Comparison of ENCODE assay signal across 1 cellular context in the genomic region with DNA sequence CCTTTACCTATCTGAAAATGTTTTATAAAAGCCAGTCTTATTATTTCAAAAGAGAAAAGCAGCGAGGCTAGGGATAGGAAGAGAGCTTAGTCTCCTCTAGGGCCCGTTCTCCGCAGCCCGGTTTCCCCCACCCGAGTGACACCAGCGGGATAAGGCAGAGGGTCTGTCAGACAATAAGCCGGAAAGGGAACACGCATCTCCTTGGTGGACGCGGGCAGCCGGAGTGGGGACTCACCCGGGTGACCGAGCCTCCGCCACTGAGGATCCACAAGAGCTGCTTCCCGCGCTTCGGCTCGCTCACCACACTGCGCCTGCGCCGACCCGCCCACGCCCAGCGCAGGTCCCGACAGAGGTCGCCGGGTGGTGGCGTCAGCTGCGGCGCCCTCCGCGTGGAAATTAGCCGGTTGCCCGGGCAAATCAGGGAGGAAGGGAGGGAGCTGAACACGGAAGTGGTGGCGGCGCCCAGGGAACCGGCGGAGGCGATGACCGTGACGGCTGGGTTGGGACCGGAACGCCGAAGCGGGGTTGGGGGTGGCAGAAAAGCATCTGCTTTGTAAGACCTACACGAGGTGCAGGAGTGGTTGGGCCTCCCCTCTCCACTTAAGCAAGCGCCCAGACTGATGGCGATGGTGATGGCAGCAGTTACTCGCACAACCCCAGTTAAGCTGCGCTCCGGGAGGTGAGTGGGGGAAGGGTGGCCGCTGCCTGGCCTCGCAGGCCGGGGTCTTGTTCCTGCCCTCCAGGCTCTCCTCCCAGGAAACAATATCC.
A peak's percentile ranks its signal among the peaks of the same experiment; 100 is the strongest.
TF ChIP-seq lines count a peak whose summit lies in the region.

A gene with protein sequence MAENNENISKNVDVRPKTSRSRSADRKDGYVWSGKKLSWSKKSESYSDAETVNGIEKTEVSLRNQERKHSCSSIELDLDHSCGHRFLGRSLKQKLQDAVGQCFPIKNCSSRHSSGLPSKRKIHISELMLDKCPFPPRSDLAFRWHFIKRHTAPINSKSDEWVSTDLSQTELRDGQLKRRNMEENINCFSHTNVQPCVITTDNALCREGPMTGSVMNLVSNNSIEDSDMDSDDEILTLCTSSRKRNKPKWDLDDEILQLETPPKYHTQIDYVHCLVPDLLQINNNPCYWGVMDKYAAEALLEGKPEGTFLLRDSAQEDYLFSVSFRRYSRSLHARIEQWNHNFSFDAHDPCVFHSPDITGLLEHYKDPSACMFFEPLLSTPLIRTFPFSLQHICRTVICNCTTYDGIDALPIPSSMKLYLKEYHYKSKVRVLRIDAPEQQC (plus strand): TSS at position 444 of the 768 bp plus-strand sequence. CDS start 15,806 bp downstream, outside the sequence.
A gene with protein sequence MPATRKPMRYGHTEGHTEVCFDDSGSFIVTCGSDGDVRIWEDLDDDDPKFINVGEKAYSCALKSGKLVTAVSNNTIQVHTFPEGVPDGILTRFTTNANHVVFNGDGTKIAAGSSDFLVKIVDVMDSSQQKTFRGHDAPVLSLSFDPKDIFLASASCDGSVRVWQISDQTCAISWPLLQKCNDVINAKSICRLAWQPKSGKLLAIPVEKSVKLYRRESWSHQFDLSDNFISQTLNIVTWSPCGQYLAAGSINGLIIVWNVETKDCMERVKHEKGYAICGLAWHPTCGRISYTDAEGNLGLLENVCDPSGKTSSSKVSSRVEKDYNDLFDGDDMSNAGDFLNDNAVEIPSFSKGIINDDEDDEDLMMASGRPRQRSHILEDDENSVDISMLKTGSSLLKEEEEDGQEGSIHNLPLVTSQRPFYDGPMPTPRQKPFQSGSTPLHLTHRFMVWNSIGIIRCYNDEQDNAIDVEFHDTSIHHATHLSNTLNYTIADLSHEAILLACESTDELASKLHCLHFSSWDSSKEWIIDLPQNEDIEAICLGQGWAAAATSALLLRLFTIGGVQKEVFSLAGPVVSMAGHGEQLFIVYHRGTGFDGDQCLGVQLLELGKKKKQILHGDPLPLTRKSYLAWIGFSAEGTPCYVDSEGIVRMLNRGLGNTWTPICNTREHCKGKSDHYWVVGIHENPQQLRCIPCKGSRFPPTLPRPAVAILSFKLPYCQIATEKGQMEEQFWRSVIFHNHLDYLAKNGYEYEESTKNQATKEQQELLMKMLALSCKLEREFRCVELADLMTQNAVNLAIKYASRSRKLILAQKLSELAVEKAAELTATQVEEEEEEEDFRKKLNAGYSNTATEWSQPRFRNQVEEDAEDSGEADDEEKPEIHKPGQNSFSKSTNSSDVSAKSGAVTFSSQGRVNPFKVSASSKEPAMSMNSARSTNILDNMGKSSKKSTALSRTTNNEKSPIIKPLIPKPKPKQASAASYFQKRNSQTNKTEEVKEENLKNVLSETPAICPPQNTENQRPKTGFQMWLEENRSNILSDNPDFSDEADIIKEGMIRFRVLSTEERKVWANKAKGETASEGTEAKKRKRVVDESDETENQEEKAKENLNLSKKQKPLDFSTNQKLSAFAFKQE (minus strand): TSS at position 307 of the 768 bp plus-strand sequence. CDS start 312 bp downstream, outside the sequence.

TF ChIP-seq in PFSK-1, 5 proteins besides CTCF, POLR2A, EP300 and RAD21 (continued from another document):
- TF ChIP-seq, protein P1, sequence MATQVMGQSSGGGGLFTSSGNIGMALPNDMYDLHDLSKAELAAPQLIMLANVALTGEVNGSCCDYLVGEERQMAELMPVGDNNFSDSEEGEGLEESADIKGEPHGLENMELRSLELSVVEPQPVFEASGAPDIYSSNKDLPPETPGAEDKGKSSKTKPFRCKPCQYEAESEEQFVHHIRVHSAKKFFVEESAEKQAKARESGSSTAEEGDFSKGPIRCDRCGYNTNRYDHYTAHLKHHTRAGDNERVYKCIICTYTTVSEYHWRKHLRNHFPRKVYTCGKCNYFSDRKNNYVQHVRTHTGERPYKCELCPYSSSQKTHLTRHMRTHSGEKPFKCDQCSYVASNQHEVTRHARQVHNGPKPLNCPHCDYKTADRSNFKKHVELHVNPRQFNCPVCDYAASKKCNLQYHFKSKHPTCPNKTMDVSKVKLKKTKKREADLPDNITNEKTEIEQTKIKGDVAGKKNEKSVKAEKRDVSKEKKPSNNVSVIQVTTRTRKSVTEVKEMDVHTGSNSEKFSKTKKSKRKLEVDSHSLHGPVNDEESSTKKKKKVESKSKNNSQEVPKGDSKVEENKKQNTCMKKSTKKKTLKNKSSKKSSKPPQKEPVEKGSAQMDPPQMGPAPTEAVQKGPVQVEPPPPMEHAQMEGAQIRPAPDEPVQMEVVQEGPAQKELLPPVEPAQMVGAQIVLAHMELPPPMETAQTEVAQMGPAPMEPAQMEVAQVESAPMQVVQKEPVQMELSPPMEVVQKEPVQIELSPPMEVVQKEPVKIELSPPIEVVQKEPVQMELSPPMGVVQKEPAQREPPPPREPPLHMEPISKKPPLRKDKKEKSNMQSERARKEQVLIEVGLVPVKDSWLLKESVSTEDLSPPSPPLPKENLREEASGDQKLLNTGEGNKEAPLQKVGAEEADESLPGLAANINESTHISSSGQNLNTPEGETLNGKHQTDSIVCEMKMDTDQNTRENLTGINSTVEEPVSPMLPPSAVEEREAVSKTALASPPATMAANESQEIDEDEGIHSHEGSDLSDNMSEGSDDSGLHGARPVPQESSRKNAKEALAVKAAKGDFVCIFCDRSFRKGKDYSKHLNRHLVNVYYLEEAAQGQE (IDR thresholded peaks at IDR 0.05; ENCODE audit: insufficient read depth in 1 of 2, low read depth in 2 of 2, low read length in 2 of 2): no peak
- TF ChIP-seq POLR2AphosphoS5 (IDR thresholded peaks at IDR 0.05; ENCODE audit: low read depth, low read length): peak; percentile 73; the same call in 1 of the 2 replicates
- TF ChIP-seq TAF1 (IDR thresholded peaks at IDR 0.05; ENCODE audit: borderline replicate concordance, insufficient read depth, low read length): peak; percentile 53; the same call in 1 of the 2 replicates
- TF ChIP-seq SIN3A (IDR thresholded peaks at IDR 0.05; ENCODE audit: borderline replicate concordance, insufficient read depth, low read length): no peak
